In genomic region chr5:173910215-173910614, GRCh38 we compare ENCODE assay signal across 15 cellular contexts.
"Had no signal": no experiment of that assay in that cellular context is flagged by ENCODE, and none has a peak within 500 bp of the region (broad histone marks: within the 10 kb centered on the region; RNA-seq: fewer than 3 reads in every experiment).

No MANE protein-coding gene starts in this region.

- H3K4me1 ChIP-seq: colonic mucosa, prostate gland had no signal

- H3K36me3 ChIP-seq: cardiac muscle cell, colonic mucosa, prostate gland had no signal

- ATAC-seq: esophagus mucosa, sciatic nerve had no signal

- H3K27me3 ChIP-seq: cardiac muscle cell, colonic mucosa, transverse colon, vagina had no signal

- H3K4me3 ChIP-seq: cardiac muscle cell, colonic mucosa, prostate gland, transverse colon, vagina had no signal

- H3K27ac ChIP-seq: cardiac muscle cell, colonic mucosa, prostate gland, vagina, VCaP had no signal

- DNase-seq: activated CD4-positive, alpha-beta T cell treated with anti-CD3 and anti-CD28 coated beads for 1 hour; activated CD4-positive, alpha-beta T cell treated with anti-CD3 and anti-CD28 coated beads, Interleukin-2, amount 50 U/mL, for 4 hours; activated naive CD4-positive, alpha-beta T cell treated with anti-CD3 and anti-CD28 coated beads, Interleukin-2, amount 10 ng/mL, durations not matched to agents 7 days and 5 days; activated T-cell treated with anti-CD3 and anti-CD28 coated beads, Interleukin-2, amount 50 U/mL, for 1 hour; colonic mucosa; nephron progenitor cell; stimulated activated CD4-positive, alpha-beta T cell treated with anti-CD3 and anti-CD28 coated beads, Interleukin-2, amount 100 ng/mL, for 24 hours; T-helper 1 cell; transverse colon had no signal

- H3K9me3 ChIP-seq: colonic mucosa, prostate gland, transverse colon, vagina had no signal
